In genomic region chr11:65135633-65136145, GRCh38 we compare ENCODE assay signal across 8 cellular contexts. TPM values are rescaled to one million over a fixed set of nuclear protein-coding genes. Genes with fewer than 3 reads are reported as not detected.
DNase-seq lines count a peak whose midpoint lies in the region; TF ChIP-seq lines count a peak whose summit lies in the region.

No MANE protein-coding gene starts in this region.

- POLR2A ChIA-PET in AG04450 (lab: Yijun Ruan, JAX) = interaction anchor here (0.6 to 2.6 kb wide), 13 partner anchors 9 to 431 kb away, joined by 3 to 20 read pairs (median 4); partner anchors contain the start of genes CAPN1, FAU, MRPL49 and SPDYC

- peak overlapping the region; percentile 48; the same call in 1 of the 2 replicates for H2AFZ ChIP-seq in KMS-11 (ENCODE audit: low read depth)

- H3K9me3 ChIP-seq in AG04450 (ENCODE audit: control insufficient read depth, insufficient read depth, low read length) = no peaks in the 10 kb centered on the region
- H3K9me3 ChIP-seq in muscle layer of duodenum (ENCODE audit: control insufficient read depth in 1 of 2, low read length in 2 of 2) = no peaks in the 10 kb centered on the region

- CTCF ChIA-PET in AG04450 (lab: Charles Lee) = interaction anchor here (0.9 to 1.3 kb wide), 3 partner anchors 9 to 217 kb away, joined by 3 to 5 read pairs (median 4); no protein-coding TSS in a partner anchor

- H3K36me3 ChIP-seq in KMS-11 (ENCODE audit: insufficient read depth) = no peaks in the 10 kb centered on the region
- peaks cover 17 to 25% of the 10 kb centered on the region in 2 donors for H3K36me3 ChIP-seq in muscle layer of duodenum (ENCODE audit: control insufficient read depth in 1 of 2, insufficient read depth in 2 of 2, low read length in 2 of 2)

- peak overlapping the region; percentile 99 for H3K9ac ChIP-seq in KMS-11

- H3K4me1 ChIP-seq in KMS-11 (ENCODE audit: low read depth, poor library complexity, severe bottlenecking) = peaks cover 25% of the 10 kb centered on the region
- H3K4me1 ChIP-seq in muscle layer of duodenum (ENCODE audit: control insufficient read depth in 1 of 2, insufficient read depth in 2 of 2, low read length in 2 of 2) = peaks cover 16 to 34% of the 10 kb centered on the region in 2 donors

- H3K27ac ChIP-seq in AG04450 (ENCODE audit: low read depth, low read length) (no peak overlapping the region), KMS-11 (peak overlapping the region; percentile 94), muscle layer of duodenum (ENCODE audit: low read length) (peak overlapping the region; percentile 100)

- peaks cover 14% of the 10 kb centered on the region for H3K79me2 ChIP-seq in KMS-11 (ENCODE audit: insufficient read depth, low read depth)

- H3K4me3 ChIP-seq in AG04450 (ENCODE audit: low read depth, low read length) (peak overlapping the region; percentile 95), KMS-11 (IDR thresholded peaks at IDR 0.05; ENCODE audit: insufficient read depth, low read depth, low read length) (no peak overlapping the region), muscle layer of duodenum (ENCODE audit: low read depth in 1 of 2, low read length in 2 of 2) (peak overlapping the region; percentile 86 to 91)

- H3K27me3 ChIP-seq in AG04450 (ENCODE audit: control insufficient read depth, insufficient read depth, low read length) = peaks cover 2% of the 10 kb centered on the region
- no peaks in the 10 kb centered on the region for H3K27me3 ChIP-seq in KMS-11 (ENCODE audit: insufficient read depth, low read depth)
- H3K27me3 ChIP-seq in muscle layer of duodenum (ENCODE audit: low read depth, low read length) = no peaks in the 10 kb centered on the region

- no peak for DNase-seq in AG04450 (ENCODE audit: low read depth, low spot score)
- peak; percentile 41 for DNase-seq in cerebellum (ENCODE audit: low spot score)
- no peak for DNase-seq in erythroblast (lab: John Stamatoyannopoulos, UW)
- DNase-seq in inferior parietal cortex (ENCODE audit: extremely low spot score) = no peak
- DNase-seq in NCI-H2196 treated with DMSO at 0.1 percent for 48 hours (lab: John Stamatoyannopoulos, UW; ENCODE audit: unreplicated experiment) = no peak
- DNase-seq in NCI-H446 (lab: John Stamatoyannopoulos, UW) = no peak

- peak overlapping the region; percentile 80 for H3K4me2 ChIP-seq in KMS-11

- TF ChIP-seq CTCF in AG04450 (IDR thresholded peaks at IDR 0.05; ENCODE audit: low read depth, low read length) (no peak), KMS-11 (conservative IDR thresholded peaks at IDR 0.05; ENCODE audit: low read depth, low read length) (no peak)

- TF ChIP-seq POLR2A in erythroblast (IDR thresholded peaks at IDR 0.05; ENCODE audit: low read length) = no peak

- H4K20me1 ChIP-seq in KMS-11 (ENCODE audit: insufficient read depth) = no peaks in the 10 kb centered on the region

RNA-seq across cellular contexts. Expression of gene SYVN1, which starts 1.4 kb away (rescaled TPM):
- polyA plus RNA-seq in AG04450 (2011; rRNA removed) = 18.7 and 27.7 TPM in 2 replicates
- polyA minus RNA-seq in AG04450 (2011; rRNA and poly(A)+ RNA removed) = 37.7 and 51.5 TPM in 2 replicates
- 9.9 TPM for total RNA-seq in cerebellum

RNA-seq across cellular contexts. Expression of gene MRPL49, which starts 13.6 kb away (rescaled TPM):
- polyA plus RNA-seq in AG04450 (2011; rRNA removed) = 54.2 and 55.7 TPM in 2 replicates
- 30.5 and 32.4 TPM in 2 replicates for polyA minus RNA-seq in AG04450 (2011; rRNA and poly(A)+ RNA removed)
- total RNA-seq in cerebellum = 18.9 TPM

RNA-seq across cellular contexts. Expression of gene FAU, which starts 13.8 kb away (rescaled TPM):
- polyA plus RNA-seq in AG04450 (2011; rRNA removed) = 426 and 504 TPM in 2 replicates
- polyA minus RNA-seq in AG04450 (2011; rRNA and poly(A)+ RNA removed) = 136 and 146 TPM in 2 replicates
- total RNA-seq in cerebellum = 165 TPM

RNA-seq across cellular contexts. Expression of gene ZNHIT2, which starts 18.2 kb away (rescaled TPM):
- 3.1 and 3.6 TPM in 2 replicates for polyA plus RNA-seq in AG04450 (2011; rRNA removed)
- polyA minus RNA-seq in AG04450 (2011; rRNA and poly(A)+ RNA removed) = 1.00 and 1.6 TPM in 2 replicates
- 3.6 TPM for total RNA-seq in cerebellum

RNA-seq across cellular contexts. Expression of gene TM7SF2, which starts 24.0 kb away (rescaled TPM):
- polyA plus RNA-seq in AG04450 (2011; rRNA removed) = 10.3 and 15.1 TPM in 2 replicates
- polyA minus RNA-seq in AG04450 (2011; rRNA and poly(A)+ RNA removed) = 11.6 and 20.0 TPM in 2 replicates
- 30.4 TPM for total RNA-seq in cerebellum
